ENCODE assay signal across 9 cellular contexts in genomic region chr18:3177902-3178687, GRCh38. TPM values are rescaled to one million over a fixed set of nuclear protein-coding genes. Genes with fewer than 3 reads are reported as not detected.
DNase-seq lines count a peak whose midpoint lies in the region; ATAC-seq and TF ChIP-seq lines count a peak whose summit lies in the region.
"Had no signal": no experiment of that assay in that cellular context is flagged by ENCODE, and none has a peak within 500 bp of the region (broad histone marks: within the 10 kb centered on the region; RNA-seq: fewer than 3 reads in every experiment).

No MANE protein-coding gene starts in this region.

- peaks cover 39% of the 10 kb centered on the region for H3K4me1 ChIP-seq in OCI-LY3 (ENCODE audit: low read length)

- no peaks in the 10 kb centered on the region for H3K79me2 ChIP-seq in OCI-LY3 (ENCODE audit: low read length)

- peak overlapping the region; percentile 63 for H3K9ac ChIP-seq in OCI-LY3 (ENCODE audit: low read length)

- peak overlapping the region; percentile 81 for H2AFZ ChIP-seq in OCI-LY3 (ENCODE audit: low read depth, low read length)

- no peaks in the 10 kb centered on the region for H3K36me3 ChIP-seq in OCI-LY3 (replicated peaks; ENCODE audit: low read depth, low read length)

- H3K4me3 ChIP-seq in OCI-LY3 (ENCODE audit: low read length) (peak overlapping the region; percentile 71), fibroblast of villous mesenchyme (ENCODE audit: low read depth, low read length) (no peak overlapping the region)
- H3K4me3 ChIP-seq: SK-N-MC had no signal

- TF ChIP-seq CTCF in OCI-LY3 (IDR thresholded peaks at IDR 0.05; ENCODE audit: low read depth, low read length), result no peak
- no peak for TF ChIP-seq CTCF in fibroblast of villous mesenchyme (IDR thresholded peaks at IDR 0.05; ENCODE audit: insufficient read depth, low read depth, low read length)

- no peaks in the 10 kb centered on the region for H3K27me3 ChIP-seq in OCI-LY3 (ENCODE audit: low read depth, low read length)

- peak overlapping the region; percentile 92 for H3K4me2 ChIP-seq in OCI-LY3 (ENCODE audit: low read length)

- H4K20me1 ChIP-seq in OCI-LY3 (ENCODE audit: insufficient read depth, low read length), result no peaks in the 10 kb centered on the region

- DNase-seq in fibroblast of villous mesenchyme (ENCODE audit: low read depth) (peak; percentile 4), substantia nigra (lab: John Stamatoyannopoulos, UW) (peak in 32 of 49 donors; percentile 2 to 56 (median 24)), NCI-H446 treated with DMSO at 0.1 percent for 48 hours (lab: John Stamatoyannopoulos, UW) (no peak), NCI-H526 (lab: John Stamatoyannopoulos, UW) (no peak), glomerular visceral epithelial cell (ENCODE audit: extremely low spot score) (no peak)

- H3K9me3 ChIP-seq in OCI-LY3 (ENCODE audit: insufficient read depth, low read length), result no peaks in the 10 kb centered on the region

- H3K27ac ChIP-seq in OCI-LY3 (ENCODE audit: low read length), result peak overlapping the region; percentile 75
- no peak overlapping the region for H3K27ac ChIP-seq in substantia nigra (ENCODE audit: low read depth, low read length, poor library complexity, severe bottlenecking)
- H3K27ac ChIP-seq: SK-N-MC had no signal

- ATAC-seq in GM18909 (IDR thresholded peaks at IDR 0.05; ENCODE audit: poor library complexity, unreplicated experiment), result peak; percentile 87
- ATAC-seq in HG02840 (IDR thresholded peaks at IDR 0.05; ENCODE audit: low FRiP score, unreplicated experiment), result peak; percentile 86

RNA-seq across cellular contexts. Expression of gene MYOM1, which starts 41.7 kb away (rescaled TPM):
- total RNA-seq in fibroblast of villous mesenchyme, result 0.32 and 0.86 TPM in 2 replicates

Comparison
In these comparisons a context has a peak if more than half of its experiments do, and no peak if none do; other contexts are left out.
1. DNase-seq: peak in fibroblast of villous mesenchyme (single experiment) and substantia nigra (32 of 49); none in NCI-H446 treated with DMSO at 0.1 percent for 48 hours (single experiment), NCI-H526 (0 of 2) and glomerular visceral epithelial cell (single experiment).